ENCODE assay signal across 1 cellular context in the genomic region with DNA sequence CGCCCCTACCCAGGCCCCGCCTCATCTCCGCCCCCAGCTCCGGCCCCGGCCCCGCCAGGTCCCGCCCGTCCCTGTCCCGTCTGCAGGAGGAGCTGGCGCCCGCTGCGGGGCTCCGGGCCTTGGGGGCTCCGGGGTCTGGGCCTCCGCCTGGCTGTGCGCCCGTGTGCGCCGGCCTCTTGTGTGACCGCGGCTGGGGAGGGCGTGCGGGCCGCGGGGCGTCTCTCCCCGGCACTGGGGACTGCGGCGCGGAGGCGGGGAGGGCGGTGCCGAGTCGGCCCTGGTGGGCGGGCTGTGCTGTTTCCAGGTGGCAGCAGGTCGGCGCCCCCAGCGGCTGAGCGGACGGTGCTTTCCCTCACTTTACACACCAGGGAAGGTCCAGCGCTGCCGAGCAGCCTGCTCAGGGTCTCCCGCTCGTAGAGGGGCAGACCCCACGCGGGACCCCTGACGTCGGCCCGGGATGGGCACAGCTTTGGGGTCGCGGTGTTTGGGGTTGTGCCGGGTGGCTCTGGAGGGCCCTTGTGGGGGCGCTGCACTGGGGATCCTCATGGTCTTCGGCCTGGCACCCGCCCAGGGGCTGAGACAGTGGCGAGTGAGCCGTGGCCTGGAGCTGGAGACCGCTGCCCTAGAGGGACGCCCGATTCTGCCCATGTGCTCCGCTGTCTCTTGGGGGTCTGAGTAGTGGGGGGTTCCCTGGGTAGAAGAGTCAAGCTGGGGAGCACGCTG.
TF ChIP-seq lines count a peak whose summit lies in the region.

No MANE protein-coding gene starts in this region.

TF ChIP-seq in K562, 482 proteins besides CTCF, POLR2A, EP300 and RAD21 (continued from another document):
- TF ChIP-seq, protein P1, sequence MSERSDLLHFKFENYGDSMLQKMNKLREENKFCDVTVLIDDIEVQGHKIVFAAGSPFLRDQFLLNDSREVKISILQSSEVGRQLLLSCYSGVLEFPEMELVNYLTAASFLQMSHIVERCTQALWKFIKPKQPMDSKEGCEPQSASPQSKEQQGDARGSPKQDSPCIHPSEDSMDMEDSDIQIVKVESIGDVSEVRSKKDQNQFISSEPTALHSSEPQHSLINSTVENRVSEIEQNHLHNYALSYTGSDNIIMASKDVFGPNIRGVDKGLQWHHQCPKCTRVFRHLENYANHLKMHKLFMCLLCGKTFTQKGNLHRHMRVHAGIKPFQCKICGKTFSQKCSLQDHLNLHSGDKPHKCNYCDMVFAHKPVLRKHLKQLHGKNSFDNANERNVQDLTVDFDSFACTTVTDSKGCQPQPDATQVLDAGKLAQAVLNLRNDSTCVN (CRISPR knock-in tag; IDR thresholded peaks at IDR 0.05): no peak
- 0 out of 4 replicates have a peak, but pooled peaks of 1 of the 2 experiments have one; percentile 21 for TF ChIP-seq HDAC1 (IDR thresholded peaks at IDR 0.05)
- no peak for TF ChIP-seq ZNF384 (IDR thresholded peaks at IDR 0.05; ENCODE audit: low read depth, low read length)
- TF ChIP-seq RAD51 (IDR thresholded peaks at IDR 0.05; ENCODE audit: borderline replicate concordance, low read depth): no peak
- TF ChIP-seq GTF2F1 (IDR thresholded peaks at IDR 0.05; ENCODE audit: low read depth, low read length): no peak
- TF ChIP-seq, protein P2, sequence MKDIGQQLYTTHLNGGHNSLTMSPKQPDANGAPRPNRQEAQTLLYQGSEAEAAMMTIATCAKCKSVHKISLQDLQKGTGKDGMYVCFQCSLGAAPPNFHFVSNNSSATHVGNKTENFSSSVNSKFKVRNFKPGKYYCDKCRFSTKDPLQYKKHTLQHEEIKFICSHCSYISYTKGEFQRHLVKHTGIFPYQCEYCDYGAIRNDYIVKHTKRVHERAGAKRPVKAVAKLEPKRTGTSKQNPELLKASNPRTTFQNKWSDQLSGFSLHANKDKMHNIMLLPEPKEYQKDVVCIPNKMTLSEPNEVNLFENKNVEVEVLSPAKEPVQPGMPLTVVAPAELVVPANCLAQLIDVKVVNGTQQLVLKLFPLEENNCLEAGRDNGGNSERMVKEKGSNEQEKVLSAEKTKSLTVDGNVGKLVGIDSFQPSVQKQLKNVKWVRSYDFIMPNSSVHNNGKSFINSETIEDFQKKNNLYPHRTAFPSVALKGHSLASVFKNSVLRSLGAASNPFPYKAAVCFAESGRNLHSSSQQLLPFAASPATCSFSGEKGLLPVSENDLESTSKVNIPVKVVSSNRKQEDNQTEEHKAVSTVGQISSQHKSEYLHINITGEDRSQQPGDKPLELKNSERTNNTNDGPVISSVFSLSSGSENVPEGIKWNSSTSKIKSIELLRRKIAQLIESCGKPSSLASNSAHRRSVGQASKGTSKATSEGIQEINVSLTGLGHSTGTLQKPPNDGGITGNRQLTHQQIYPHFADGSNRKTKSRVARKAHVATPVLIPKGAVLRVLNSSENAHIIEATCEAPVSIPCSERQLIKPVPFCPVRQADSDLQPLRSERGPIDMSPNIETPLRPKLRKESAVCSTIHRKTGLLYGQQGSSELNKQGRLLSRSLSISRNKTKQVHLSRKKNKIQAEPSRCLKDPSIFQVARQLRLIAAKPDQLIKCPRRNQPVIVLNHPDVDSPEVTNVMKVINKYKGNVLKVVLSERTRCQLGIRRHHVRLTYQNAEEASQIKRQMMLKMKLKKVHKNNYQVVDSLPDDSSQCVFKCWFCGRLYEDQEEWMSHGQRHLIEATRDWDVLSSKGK (CRISPR knock-in tag; IDR thresholded peaks at IDR 0.05): no peak
- TF ChIP-seq, protein P3, sequence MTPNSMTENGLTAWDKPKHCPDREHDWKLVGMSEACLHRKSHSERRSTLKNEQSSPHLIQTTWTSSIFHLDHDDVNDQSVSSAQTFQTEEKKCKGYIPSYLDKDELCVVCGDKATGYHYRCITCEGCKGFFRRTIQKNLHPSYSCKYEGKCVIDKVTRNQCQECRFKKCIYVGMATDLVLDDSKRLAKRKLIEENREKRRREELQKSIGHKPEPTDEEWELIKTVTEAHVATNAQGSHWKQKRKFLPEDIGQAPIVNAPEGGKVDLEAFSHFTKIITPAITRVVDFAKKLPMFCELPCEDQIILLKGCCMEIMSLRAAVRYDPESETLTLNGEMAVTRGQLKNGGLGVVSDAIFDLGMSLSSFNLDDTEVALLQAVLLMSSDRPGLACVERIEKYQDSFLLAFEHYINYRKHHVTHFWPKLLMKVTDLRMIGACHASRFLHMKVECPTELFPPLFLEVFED (CRISPR knock-in tag; conservative IDR thresholded peaks at IDR 0.05): no peak
- TF ChIP-seq ZNF668 (CRISPR knock-in tag; IDR thresholded peaks at IDR 0.05): no peak
